In the genomic region with DNA sequence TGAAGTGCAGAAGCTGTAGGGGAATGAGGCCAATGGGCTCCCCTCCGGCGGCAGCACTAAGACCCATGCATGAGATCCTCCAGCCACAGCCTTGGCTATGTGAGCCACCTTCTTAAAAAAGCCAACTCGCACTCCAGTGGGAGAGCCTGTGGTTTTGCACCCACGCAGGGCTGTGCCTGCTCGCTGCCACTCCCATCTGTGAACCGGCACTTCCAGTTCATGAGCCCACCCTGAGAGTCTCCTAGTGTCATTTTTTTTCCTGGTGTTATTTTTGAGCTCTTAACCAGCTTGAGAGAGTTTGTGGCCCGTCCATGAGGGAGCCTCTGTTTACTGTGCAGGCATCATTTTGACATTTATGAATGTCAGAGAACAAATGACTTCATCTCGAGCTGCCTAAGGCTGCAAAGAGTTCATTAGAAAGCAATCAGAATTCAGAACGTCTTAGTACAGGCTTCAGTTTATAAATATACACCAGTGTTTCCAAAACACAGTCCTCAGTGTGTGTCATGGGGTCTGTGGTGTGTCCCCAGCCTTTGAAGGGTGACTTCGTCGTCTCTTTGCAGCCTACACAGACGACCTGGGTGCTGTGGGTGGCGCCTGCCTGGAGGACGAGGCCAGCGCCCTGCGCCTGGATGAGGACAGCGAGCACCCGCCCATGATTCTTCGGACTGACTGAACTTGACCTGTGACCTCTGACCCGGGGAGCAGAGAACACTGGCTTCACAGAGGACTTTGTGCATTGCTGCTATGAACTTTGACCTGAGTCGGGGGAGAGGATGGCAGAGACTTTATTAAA, we compare ENCODE assay signal across 11 cellular contexts. TPM values are rescaled to one million over a fixed set of nuclear protein-coding genes. Genes with fewer than 3 reads are reported as not detected.
DNase-seq lines count a peak whose midpoint lies in the region; ATAC-seq and TF ChIP-seq lines count a peak whose summit lies in the region.
"Had no signal": no experiment of that assay in that cellular context is flagged by ENCODE, and none has a peak within 500 bp of the region (broad histone marks: within the 10 kb centered on the region; RNA-seq: fewer than 3 reads in every experiment).

No MANE protein-coding gene starts in this region.

- H3K27me3 ChIP-seq in right atrium auricular region (no peaks in the 10 kb centered on the region), OCI-LY3 (ENCODE audit: low read depth, low read length) (peaks cover 19% of the 10 kb centered on the region), right cardiac atrium (ENCODE audit: control insufficient read depth, insufficient read depth) (no peaks in the 10 kb centered on the region), upper lobe of right lung (no peaks in the 10 kb centered on the region), hepatocyte (no peaks in the 10 kb centered on the region)
- H3K27me3 ChIP-seq: brain microvascular endothelial cell, SJSA1 had no signal

- peaks cover 0 to 6% of the 10 kb centered on the region in 2 donors for H3K4me1 ChIP-seq in right atrium auricular region
- H3K4me1 ChIP-seq in OCI-LY3 (ENCODE audit: low read length) = peaks cover 51% of the 10 kb centered on the region
- H3K4me1 ChIP-seq in right cardiac atrium (ENCODE audit: control insufficient read depth, insufficient read depth, low read length) = no peaks in the 10 kb centered on the region
- H3K4me1 ChIP-seq in upper lobe of right lung = peaks cover 15% of the 10 kb centered on the region
- no peaks in the 10 kb centered on the region for H3K4me1 ChIP-seq in hepatocyte (ENCODE audit: insufficient read depth)
- H3K4me1 ChIP-seq: SJSA1 had no signal

- H3K27ac ChIP-seq in right atrium auricular region = no peak overlapping the region
- H3K27ac ChIP-seq in OCI-LY3 (ENCODE audit: low read length) = no peak overlapping the region
- H3K27ac ChIP-seq in right cardiac atrium (ENCODE audit: low read length) = no peak overlapping the region
- no peak overlapping the region for H3K27ac ChIP-seq in upper lobe of right lung
- no peak overlapping the region for H3K27ac ChIP-seq in hepatocyte
- H3K27ac ChIP-seq: brain microvascular endothelial cell, SJSA1 had no signal

- H3K9me3 ChIP-seq in right atrium auricular region (no peaks in the 10 kb centered on the region), OCI-LY3 (ENCODE audit: insufficient read depth, low read length) (no peaks in the 10 kb centered on the region), right cardiac atrium (ENCODE audit: control insufficient read depth, low read length) (no peaks in the 10 kb centered on the region), upper lobe of right lung (no peaks in the 10 kb centered on the region), hepatocyte (ENCODE audit: low read depth) (no peaks in the 10 kb centered on the region)
- H3K9me3 ChIP-seq: SJSA1 had no signal

- H4K20me1 ChIP-seq in OCI-LY3 (ENCODE audit: insufficient read depth, low read length) (peaks cover 24% of the 10 kb centered on the region), hepatocyte (ENCODE audit: insufficient read depth, poor library complexity, severe bottlenecking) (no peaks in the 10 kb centered on the region)

- intact Hi-C loops in left cardiac atrium (cut with DNase I) = loop anchor here in 1 of 2 donors (10.0 kb wide), 1 partner anchor 214 kb away; no protein-coding TSS in a partner anchor
- intact Hi-C loops in right cardiac atrium (cut with DNase I) = loop anchor here in 1 of 4 donors (10.0 kb wide), 1 partner anchor 224 kb away; no protein-coding TSS in a partner anchor
- intact Hi-C loops in upper lobe of right lung (cut with DNase I) = no loop called here

- H2AFZ ChIP-seq in OCI-LY3 (ENCODE audit: low read depth, low read length) (no peak overlapping the region), hepatocyte (no peak overlapping the region)

- H3K9me2 ChIP-seq in hepatocyte (replicated peaks; ENCODE audit: insufficient read depth) = no peaks in the 10 kb centered on the region

- H3K79me2 ChIP-seq in OCI-LY3 (ENCODE audit: low read length) (no peaks in the 10 kb centered on the region), hepatocyte (no peaks in the 10 kb centered on the region)

- H3K4me2 ChIP-seq in OCI-LY3 (ENCODE audit: low read length) (peak overlapping the region; percentile 62), hepatocyte (no peak overlapping the region)

- ATAC-seq in left cardiac atrium (no peak), right cardiac atrium (no peak), upper lobe of right lung (peak; percentile 61), GM18519 (IDR thresholded peaks at IDR 0.05; ENCODE audit: low FRiP score, unreplicated experiment) (no peak)

- 82% methylated on average over 21 of the region's 21 CpGs for WGBS in right cardiac atrium
- WGBS in hepatocyte (ENCODE audit: low lambda C conversion rate, missing lambda C conversion rate) = 91% methylated on average over 21 of the region's 21 CpGs

- H3K36me3 ChIP-seq in right atrium auricular region = peaks cover 69% of the 10 kb centered on the region
- peaks cover 31% of the 10 kb centered on the region for H3K36me3 ChIP-seq in OCI-LY3 (replicated peaks; ENCODE audit: low read depth, low read length)
- H3K36me3 ChIP-seq in upper lobe of right lung = peaks cover 63% of the 10 kb centered on the region
- H3K36me3 ChIP-seq in hepatocyte (replicated peaks; ENCODE audit: insufficient read depth, low read depth) = no peaks in the 10 kb centered on the region

- no peak for TF ChIP-seq CTCF in right atrium auricular region (IDR thresholded peaks at IDR 0.05)
- no peak for TF ChIP-seq CTCF in OCI-LY3 (IDR thresholded peaks at IDR 0.05; ENCODE audit: low read depth, low read length)
- no peak for TF ChIP-seq CTCF in upper lobe of right lung (IDR thresholded peaks at IDR 0.05)
- no peak for TF ChIP-seq CTCF in hepatocyte (IDR thresholded peaks at IDR 0.05; ENCODE audit: poor library complexity)

- DNase-seq in left cardiac atrium (peak; percentile 19), right atrium auricular region (ENCODE audit: low spot score) (no peak), right cardiac atrium (peak in 2 of 3 donors; percentile 28 to 58), upper lobe of right lung (no peak), NCI-H69 (lab: John Stamatoyannopoulos, UW) (no peak), hepatocyte (ENCODE audit: low spot score) (no peak)
- DNase-seq: activated CD4-positive, CD25-positive, alpha-beta regulatory T cell; brain microvascular endothelial cell had no signal

- H3K4me3 ChIP-seq in right atrium auricular region (no peak overlapping the region), OCI-LY3 (ENCODE audit: low read length) (no peak overlapping the region), right cardiac atrium (ENCODE audit: low read length) (no peak overlapping the region), upper lobe of right lung (no peak overlapping the region), hepatocyte (no peak overlapping the region)
- H3K4me3 ChIP-seq: SJSA1 had no signal

- no peak overlapping the region for H3K9ac ChIP-seq in OCI-LY3 (ENCODE audit: low read length)

RNA-seq across cellular contexts. Expression of a gene that starts 40.4 kb away (rescaled TPM):
- total RNA-seq in left cardiac atrium (10 to 100 TPM; 54.6 to 58.9 TPM), right atrium auricular region (10 to 100 TPM; 49.2 to 56.7 TPM), right cardiac atrium (10 to 100 TPM; 50.3 to 61.3 (median 56.2) TPM), upper lobe of right lung (57.3 TPM), hepatocyte (58.2 and 59.7 TPM in 2 replicates)
- polyA plus RNA-seq in right cardiac atrium (38.0 TPM), hepatocyte (48.4 and 51.3 TPM in 2 replicates)

RNA-seq across cellular contexts. Expression of a gene that starts 52.3 kb away (rescaled TPM):
- total RNA-seq in left cardiac atrium (10 to 100 TPM; 12.5 to 26.3 TPM), right atrium auricular region (1 to 10 TPM; 3.7 to 4.3 TPM), right cardiac atrium (1 to 10 TPM; 2.9 to 5.5 (median 3.6) TPM), upper lobe of right lung (0.98 TPM), hepatocyte (21.9 and 22.3 TPM in 2 replicates)
- polyA plus RNA-seq in right cardiac atrium (11.8 TPM), hepatocyte (32.6 and 36.1 TPM in 2 replicates)

Comparison
In these comparisons a context has a peak if more than half of its experiments do, and no peak if none do; other contexts are left out.
1. DNase-seq: peak in left cardiac atrium (single experiment) and right cardiac atrium (2 of 3); none in right atrium auricular region (single experiment), upper lobe of right lung (single experiment), NCI-H69 (single experiment) and hepatocyte (single experiment).